In the genomic region with DNA sequence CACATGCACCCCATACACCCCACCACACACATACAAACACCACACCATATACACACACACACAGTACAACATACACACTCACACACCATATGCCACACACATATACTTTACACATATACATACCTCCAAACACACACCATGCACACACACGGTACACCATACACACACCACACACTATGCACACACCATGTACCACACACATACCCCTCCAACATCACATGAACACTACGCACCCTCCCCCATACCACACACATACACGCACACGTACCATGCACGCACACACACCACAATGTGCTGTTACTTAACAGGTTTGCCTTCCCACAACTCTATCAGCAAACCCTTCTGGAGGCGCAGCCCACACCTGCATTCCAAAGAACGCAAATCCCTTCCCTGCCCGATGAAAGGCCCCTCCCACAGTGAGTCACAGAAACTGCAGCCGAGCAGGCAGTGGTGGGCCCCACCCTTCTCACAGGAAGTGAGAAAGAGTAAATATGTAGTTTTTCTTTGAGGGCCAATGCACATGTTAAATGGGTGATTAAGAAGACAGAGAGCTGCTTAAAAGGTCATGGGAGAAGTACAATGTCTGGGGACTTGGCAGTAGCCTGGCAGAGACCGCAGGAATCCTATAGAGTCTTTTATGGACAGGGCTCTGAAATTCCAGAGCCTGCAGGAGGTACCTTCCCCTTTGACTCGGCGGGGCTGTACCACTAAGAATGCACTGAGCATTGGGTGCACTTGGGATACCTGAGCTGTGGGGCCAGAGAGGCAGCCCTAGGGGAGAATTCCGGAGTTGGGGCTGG, we compare ENCODE assay signal across 9 cellular contexts. TPM values are rescaled to one million over a fixed set of nuclear protein-coding genes. Genes with fewer than 3 reads are reported as not detected.
DNase-seq lines count a peak whose midpoint lies in the region; ATAC-seq, FAIRE-seq and TF ChIP-seq lines count a peak whose summit lies in the region.
"Had no signal": no experiment of that assay in that cellular context is flagged by ENCODE, and none has a peak within 500 bp of the region (broad histone marks: within the 10 kb centered on the region; RNA-seq: fewer than 3 reads in every experiment).

No MANE protein-coding gene starts in this region.

- H3K9me3 ChIP-seq in CD4-positive, alpha-beta memory T cell (ENCODE audit: control insufficient read depth in 1 of 2, low read length in 2 of 2) = no peaks in the 10 kb centered on the region
- H3K9me3 ChIP-seq in SJCRH30 (replicated peaks) (no peaks in the 10 kb centered on the region), hepatocyte (ENCODE audit: low read depth) (no peaks in the 10 kb centered on the region)

- H3K4me1 ChIP-seq in CD4-positive, alpha-beta memory T cell (ENCODE audit: insufficient read depth, low read length) = peaks cover 74% of the 10 kb centered on the region
- H3K4me1 ChIP-seq in SJCRH30 = peaks cover 31% of the 10 kb centered on the region
- peaks cover 52% of the 10 kb centered on the region for H3K4me1 ChIP-seq in hepatocyte (ENCODE audit: insufficient read depth)

- POLR2A ChIA-PET in CD4-positive, alpha-beta memory T cell (lab: Charles Lee; ENCODE audit: partially characterized antibody) = interaction anchor here (0.7 to 9.6 kb wide), 32 partner anchors 8 to 209 kb away, joined by 3 to 544 read pairs (median 5); partner anchors contain the start of genes DYNLT1, EZR, SYTL3 and TAGAP

- no peak overlapping the region for H3K27ac Mint-ChIP-seq in CD4-positive, alpha-beta memory T cell

- FAIRE-seq in frontal cortex (lab: Jason Lieb, UNC) = no peak

- H3K4me3 Mint-ChIP-seq in CD4-positive, alpha-beta memory T cell = no peak overlapping the region

- H3K79me2 ChIP-seq in hepatocyte = no peaks in the 10 kb centered on the region

- peaks cover 27 to 37% (median 29%) of the 10 kb centered on the region in 4 donors for H3K4me1 Mint-ChIP-seq in CD4-positive, alpha-beta memory T cell

- H4K20me1 ChIP-seq in hepatocyte (ENCODE audit: insufficient read depth, poor library complexity, severe bottlenecking) = no peaks in the 10 kb centered on the region

- H3K27me3 Mint-ChIP-seq in CD4-positive, alpha-beta memory T cell = no peaks in the 10 kb centered on the region

- DNase-seq in CD4-positive, alpha-beta memory T cell = peak; percentile 87 to 97 (median 93)
- peak; percentile 58 to 68 for DNase-seq in SJCRH30
- DNase-seq in activated naive CD4-positive, alpha-beta T cell treated with anti-CD3 and anti-CD28 coated beads, Interleukin-2, amount 50 U/mL, for 16 hours = peak; percentile 86
- peak; percentile 95 for DNase-seq in hepatocyte (ENCODE audit: low spot score)
- peak; percentile 63 to 66 for DNase-seq in stimulated activated CD4-positive, alpha-beta T cell treated with anti-CD3 and anti-CD28 coated beads, Interleukin-15, amount 100 ng/mL, for 1 hour (ENCODE audit: low read depth in 1 of 2, low spot score in 1 of 2)
- DNase-seq in frontal cortex (ENCODE audit: low spot score in 2 of 2) = no peak

- peak; percentile 94 for ATAC-seq in GM19438 (IDR thresholded peaks at IDR 0.05; ENCODE audit: low read depth, unreplicated experiment)
- peak; percentile 62 for ATAC-seq in HG03469 (IDR thresholded peaks at IDR 0.05; ENCODE audit: unreplicated experiment)

- WGBS in hepatocyte (ENCODE audit: low lambda C conversion rate, missing lambda C conversion rate) = 23% methylated on average over 13 of the region's 13 CpGs

- intact Hi-C loops in CD4-positive, alpha-beta memory T cell (cut with micrococcal nuclease) = loop anchor here (1.0 to 10.0 kb wide), 5 partner anchors 16 to 208 kb away; partner anchors contain the start of genes DYNLT1 and TAGAP

- peak overlapping the region; percentile 62 for H3K4me2 ChIP-seq in hepatocyte

- H3K36me3 Mint-ChIP-seq in CD4-positive, alpha-beta memory T cell = no peaks in the 10 kb centered on the region

- peak overlapping the region; percentile 91 for H3K27ac ChIP-seq in CD4-positive, alpha-beta memory T cell (ENCODE audit: low read depth, low read length)
- H3K27ac ChIP-seq in SJCRH30 (no peak overlapping the region), hepatocyte (peak overlapping the region; percentile 98)
- H3K27ac ChIP-seq: VCaP had no signal

- H3K9me2 ChIP-seq in hepatocyte (replicated peaks; ENCODE audit: insufficient read depth) = no peaks in the 10 kb centered on the region

- CTCF ChIA-PET in CD4-positive, alpha-beta memory T cell (lab: Charles Lee; ENCODE audit: partially characterized antibody) = interaction anchor here (0.9 to 5.1 kb wide), 5 partner anchors 15 to 117 kb away, joined by 3 to 58 read pairs (median 4); no protein-coding TSS in a partner anchor

- no peak for TF ChIP-seq CTCF in hepatocyte (IDR thresholded peaks at IDR 0.05; ENCODE audit: poor library complexity)

- H3K9me3 Mint-ChIP-seq in CD4-positive, alpha-beta memory T cell = peaks cover 0 to 2% (median 0%) of the 10 kb centered on the region in 8 donors

- no peak overlapping the region for H2AFZ ChIP-seq in hepatocyte

- no peaks in the 10 kb centered on the region for H3K36me3 ChIP-seq in CD4-positive, alpha-beta memory T cell (ENCODE audit: insufficient read depth, low read length)
- H3K36me3 ChIP-seq in SJCRH30 (no peaks in the 10 kb centered on the region), hepatocyte (replicated peaks; ENCODE audit: insufficient read depth, low read depth) (no peaks in the 10 kb centered on the region)

- peak overlapping the region; percentile 53 to 81 for H3K4me3 ChIP-seq in CD4-positive, alpha-beta memory T cell (ENCODE audit: low read length in 2 of 2)
- H3K4me3 ChIP-seq in SJCRH30 = no peak overlapping the region; the same call in 1 of the 2 replicates
- H3K4me3 ChIP-seq in hepatocyte = no peak overlapping the region

- no peaks in the 10 kb centered on the region for H3K27me3 ChIP-seq in CD4-positive, alpha-beta memory T cell (ENCODE audit: insufficient read depth, low read length)
- H3K27me3 ChIP-seq in SJCRH30 (no peaks in the 10 kb centered on the region), hepatocyte (no peaks in the 10 kb centered on the region)

RNA-seq across cellular contexts. Expression of gene EZR, which starts 34.1 kb away (rescaled TPM):
- 100 to 1,000 TPM; 264 to 277 TPM for total RNA-seq in CD4-positive, alpha-beta memory T cell
- polyA plus RNA-seq in CD4-positive, alpha-beta memory T cell = 100 to 1,000 TPM; 260 to 268 TPM
- total RNA-seq in SJCRH30 (2014; rRNA removed; shearing (Covaris generic)) = 41.9 and 44.6 TPM in 2 replicates
- 395 and 399 TPM in 2 replicates for total RNA-seq in hepatocyte
- 616 and 623 TPM in 2 replicates for polyA plus RNA-seq in hepatocyte
- 114 TPM for total RNA-seq in frontal cortex

Comparison
In these comparisons a context has a peak if more than half of its experiments do, and no peak if none do; other contexts are left out.
1. DNase-seq: peak in CD4-positive, alpha-beta memory T cell (5 of 5), SJCRH30 (2 of 2), activated naive CD4-positive, alpha-beta T cell treated with anti-CD3 and anti-CD28 coated beads, Interleukin-2, amount 50 U/mL, for 16 hours (single experiment), hepatocyte (single experiment) and stimulated activated CD4-positive, alpha-beta T cell treated with anti-CD3 and anti-CD28 coated beads, Interleukin-15, amount 100 ng/mL, for 1 hour (2 of 2); none in frontal cortex (0 of 2).
2. H3K4me3 ChIP-seq: peak in CD4-positive, alpha-beta memory T cell (2 of 2); none in SJCRH30 (single experiment) and hepatocyte (single experiment).